ENCODE assay signal across 25 cellular contexts in the genomic region with DNA sequence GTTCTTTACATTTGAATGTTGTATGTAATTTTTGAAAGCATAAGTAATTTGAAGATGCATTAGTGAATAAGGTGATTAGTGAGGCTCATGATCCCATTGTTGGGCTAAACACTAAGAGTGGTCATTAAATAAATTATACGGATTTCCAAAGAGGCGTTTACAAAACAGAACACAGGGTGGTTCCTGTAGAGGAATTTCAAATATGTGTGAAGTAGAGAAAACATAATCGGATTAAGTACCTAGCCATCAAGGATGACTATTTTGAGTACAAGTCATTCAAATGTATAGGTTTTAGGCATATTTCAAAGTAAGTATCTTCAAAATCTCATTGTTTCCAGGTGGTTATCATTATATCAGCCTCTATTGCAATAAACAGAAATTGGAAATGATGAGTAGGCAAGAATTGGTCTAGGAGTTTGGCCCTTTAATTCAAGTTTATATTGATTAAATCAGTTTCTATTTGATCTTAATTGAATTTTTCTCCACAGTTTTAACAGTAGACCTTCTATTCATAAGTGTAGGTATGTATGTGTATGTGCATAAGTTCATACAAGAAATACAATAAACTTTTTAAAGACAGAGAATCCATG.
"Had no signal": no experiment of that assay in that cellular context is flagged by ENCODE, and none has a peak within 500 bp of the region (broad histone marks: within the 10 kb centered on the region; RNA-seq: fewer than 3 reads in every experiment).

No MANE protein-coding gene starts in this region.

- FAIRE-seq: bronchial epithelial cell had no signal

- H3K27me3 ChIP-seq: MG63, Peyer's patch, SJCRH30 had no signal

- H3K9ac ChIP-seq: SK-N-SH had no signal

- H3K27ac ChIP-seq: Peyer's patch, RWPE1, SJCRH30, VCaP had no signal

- H3K36me3 Mint-ChIP-seq: activated naive CD4-positive, alpha-beta T cell treated with anti-CD3 and anti-CD28 coated beads, Interleukin-2, amount 50 U/mL, for 24 hours had no signal

- H3K4me3 ChIP-seq: MG63, Peyer's patch, SJCRH30 had no signal

- H3K4me2 ChIP-seq: SK-N-SH had no signal

- H3K4me1 ChIP-seq: Peyer's patch had no signal

- H3K36me3 ChIP-seq: MG63, Peyer's patch, SJCRH30 had no signal

- H3K4me1 Mint-ChIP-seq: activated CD4-positive, alpha-beta memory T cell treated with anti-CD3 and anti-CD28 coated beads, Interleukin-2, amount 10 ng/mL, durations not matched to agents 7 days and 5 days; activated naive CD4-positive, alpha-beta T cell treated with anti-CD3 and anti-CD28 coated beads, Interleukin-2, amount 50 U/mL, for 24 hours had no signal

- DNase-seq: activated CD4-positive, alpha-beta memory T cell treated with anti-CD3 and anti-CD28 coated beads, Interleukin-2, amount 10 ng/mL, durations not matched to agents 7 days and 5 days; activated CD4-positive, alpha-beta T cell treated with anti-CD3 and anti-CD28 coated beads for 36 hours; activated CD4-positive, alpha-beta T cell treated with anti-CD3 and anti-CD28 coated beads, Interleukin-2, amount 50 U/mL, for 1 hour; activated CD8-positive, alpha-beta memory T cell treated with anti-CD3 and anti-CD28 coated beads, Interleukin-2, amount 50 U/mL, for 4 hours; activated effector memory CD4-positive, alpha-beta T cell treated with Interleukin-2 at 50 U/mL for 16 hours; activated naive CD4-positive, alpha-beta T cell; aorta; central memory CD4-positive, alpha-beta T cell; MG63; NCI-H1105; NCI-H1436; NCI-H1694 treated with DMSO at 0.1 percent for 48 hours; NCI-H2029 treated with DMSO at 0.1 percent for 48 hours; NCI-H345; NCI-H510A; NCI-H526 treated with DMSO at 0.1 percent for 48 hours; Peyer's patch; Right ventricle myocardium superior; SJCRH30; SK-N-SH; T-helper 1 cell had no signal

- H3K27ac Mint-ChIP-seq: activated CD4-positive, alpha-beta memory T cell treated with anti-CD3 and anti-CD28 coated beads, Interleukin-2, amount 10 ng/mL, durations not matched to agents 7 days and 5 days; activated CD4-positive, alpha-beta T cell treated with anti-CD3 and anti-CD28 coated beads for 36 hours; activated naive CD4-positive, alpha-beta T cell treated with anti-CD3 and anti-CD28 coated beads, Interleukin-2, amount 50 U/mL, for 24 hours had no signal

- ATAC-seq: activated CD4-positive, alpha-beta T cell treated with anti-CD3 and anti-CD28 coated beads for 36 hours had no signal

- H3K9me3 Mint-ChIP-seq: activated CD4-positive, alpha-beta memory T cell treated with anti-CD3 and anti-CD28 coated beads, Interleukin-2, amount 10 ng/mL, durations not matched to agents 7 days and 5 days had no signal

- H3K9me3 ChIP-seq: MG63, Peyer's patch, SJCRH30, SK-N-SH had no signal

- H3K4me3 Mint-ChIP-seq: activated CD4-positive, alpha-beta memory T cell treated with anti-CD3 and anti-CD28 coated beads, Interleukin-2, amount 10 ng/mL, durations not matched to agents 7 days and 5 days; activated CD4-positive, alpha-beta T cell treated with anti-CD3 and anti-CD28 coated beads for 36 hours; activated naive CD4-positive, alpha-beta T cell treated with anti-CD3 and anti-CD28 coated beads, Interleukin-2, amount 50 U/mL, for 24 hours had no signal
